In the genomic region with DNA sequence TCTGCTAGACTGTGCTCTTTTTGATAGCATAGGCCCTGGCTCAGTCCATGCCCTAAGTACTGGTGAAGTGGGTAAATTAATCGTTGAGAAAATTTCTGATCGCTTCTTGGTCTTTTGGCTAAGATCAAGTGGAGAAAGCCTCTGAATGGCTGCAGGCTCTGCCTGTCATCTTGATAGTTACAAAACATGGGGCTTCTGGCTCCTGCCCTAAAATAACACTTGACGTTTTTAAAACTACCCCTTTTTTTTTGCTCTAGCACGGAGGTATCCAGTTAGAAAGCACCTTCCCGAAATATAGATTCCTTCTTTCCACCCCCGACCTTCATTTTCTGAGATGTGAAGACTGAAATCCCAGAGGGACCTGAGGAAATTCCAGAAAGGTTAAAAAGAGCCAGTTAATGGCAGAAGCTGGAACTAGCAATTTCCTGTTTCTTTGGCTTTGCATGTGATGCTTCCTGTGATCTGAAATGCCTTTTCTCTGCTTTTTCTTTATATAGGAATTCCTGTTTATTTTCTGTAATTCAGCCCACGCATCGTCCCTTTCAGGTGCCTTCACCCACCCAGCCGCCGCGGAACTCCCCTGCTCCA, we compare ENCODE assay signal across 13 cellular contexts. TPM values are rescaled to one million over a fixed set of nuclear protein-coding genes. Genes with fewer than 3 reads are reported as not detected.
DNase-seq lines count a peak whose midpoint lies in the region; ATAC-seq, FAIRE-seq and TF ChIP-seq lines count a peak whose summit lies in the region.
"Had no signal": no experiment of that assay in that cellular context is flagged by ENCODE, and none has a peak within 500 bp of the region (broad histone marks: within the 10 kb centered on the region; RNA-seq: fewer than 3 reads in every experiment).

No MANE protein-coding gene starts in this region.

- no peaks in the 10 kb centered on the region for H3K9me3 Mint-ChIP-seq in activated T-helper 17 cell treated with anti-CD3 and anti-CD28 coated beads, Interleukin-2, amount 50 U/mL, for 72 hours

- peak overlapping the region; percentile 70 for H3K4me3 ChIP-seq in left ventricle myocardium inferior

- peak overlapping the region; percentile 90 for H3K27ac ChIP-seq in left ventricle myocardium inferior (replicated peaks)
- H3K27ac ChIP-seq: 22Rv1 had no signal

- H3K27me3 Mint-ChIP-seq in activated T-helper 17 cell treated with anti-CD3 and anti-CD28 coated beads, Interleukin-2, amount 50 U/mL, for 72 hours: peaks cover 36% of the 10 kb centered on the region

- TF ChIP-seq CTCF in left ventricle myocardium inferior (IDR thresholded peaks at IDR 0.05; ENCODE audit: borderline replicate concordance) (no peak), D721Med (IDR thresholded peaks at IDR 0.05; ENCODE audit: insufficient read depth, missing control alignments) (no peak)

- H3K4me1 Mint-ChIP-seq in activated T-helper 17 cell treated with anti-CD3 and anti-CD28 coated beads, Interleukin-2, amount 50 U/mL, for 72 hours: peaks cover 5% of the 10 kb centered on the region

- FAIRE-seq in D721Med (lab: Jason Lieb, UNC): no peak
- FAIRE-seq: H54 had no signal

- intact Hi-C loops in left ventricle myocardium inferior (cut with micrococcal nuclease): no loop called here

- H3K36me3 ChIP-seq in left ventricle myocardium inferior: no peaks in the 10 kb centered on the region

- no peaks in the 10 kb centered on the region for H3K9me3 ChIP-seq in left ventricle myocardium inferior (replicated peaks)

- DNase-seq in DMS53 (lab: John Stamatoyannopoulos, UW): peak; percentile 20
- no peak for DNase-seq in DMS53 treated with DMSO at 0.1 percent for 48 hours (lab: John Stamatoyannopoulos, UW; ENCODE audit: unreplicated experiment)
- no peak for DNase-seq in left ventricle myocardium inferior
- DNase-seq in pulmonary artery endothelial cell (ENCODE audit: low read depth, low spot score): peak; percentile 55
- no peak for DNase-seq in D721Med (ENCODE audit: insufficient read length, low spot score)
- DNase-seq: activated CD4-positive, CD25-positive, alpha-beta regulatory T cell; NCI-H1105 had no signal

- H3K4me1 ChIP-seq in left ventricle myocardium inferior: peaks cover 29% of the 10 kb centered on the region

- peaks cover 69% of the 10 kb centered on the region for H3K27me3 ChIP-seq in left ventricle myocardium inferior (ENCODE audit: low read depth)

- ATAC-seq in activated T-helper 17 cell treated with anti-CD3 and anti-CD28 coated beads, Interleukin-2, amount 50 U/mL, for 72 hours (replicated peaks): no peak
- ATAC-seq in HG02852 (IDR thresholded peaks at IDR 0.05; ENCODE audit: unreplicated experiment) (no peak), GM19023 (IDR thresholded peaks at IDR 0.05; ENCODE audit: unreplicated experiment) (no peak)

- peaks cover 11% of the 10 kb centered on the region for H3K36me3 Mint-ChIP-seq in activated T-helper 17 cell treated with anti-CD3 and anti-CD28 coated beads, Interleukin-2, amount 50 U/mL, for 72 hours (ENCODE audit: low read depth)

- H3K4me3 Mint-ChIP-seq in activated T-helper 17 cell treated with anti-CD3 and anti-CD28 coated beads, Interleukin-2, amount 50 U/mL, for 72 hours: peak overlapping the region; percentile 84

- no peak overlapping the region for H3K27ac Mint-ChIP-seq in activated T-helper 17 cell treated with anti-CD3 and anti-CD28 coated beads, Interleukin-2, amount 50 U/mL, for 72 hours

RNA-seq across cellular contexts. Expression of gene C2CD4B, which starts 0.8 kb away (rescaled TPM):
- 1 to 10 TPM in 1 of 2 donors, under 1 TPM in 1; 0.76 to 1.5 TPM for total RNA-seq in activated T-helper 17 cell treated with anti-CD3 and anti-CD28 coated beads, Interleukin-2, amount 50 U/mL, for 72 hours
- 1.9 TPM for total RNA-seq in left ventricle myocardium inferior
- 9.2 and 32.5 TPM in 2 replicates for total RNA-seq in pulmonary artery endothelial cell
- total RNA-seq: fibroblast of villous mesenchyme had no signal

Comparison
In these comparisons a context has a peak if more than half of its experiments do, and no peak if none do; other contexts are left out.
1. DNase-seq: peak in DMS53 (single experiment) and pulmonary artery endothelial cell (single experiment); none in DMS53 treated with DMSO at 0.1 percent for 48 hours (single experiment), left ventricle myocardium inferior (single experiment) and D721Med (single experiment).